1 cellular context compared by ENCODE assay signal in the genomic region with DNA sequence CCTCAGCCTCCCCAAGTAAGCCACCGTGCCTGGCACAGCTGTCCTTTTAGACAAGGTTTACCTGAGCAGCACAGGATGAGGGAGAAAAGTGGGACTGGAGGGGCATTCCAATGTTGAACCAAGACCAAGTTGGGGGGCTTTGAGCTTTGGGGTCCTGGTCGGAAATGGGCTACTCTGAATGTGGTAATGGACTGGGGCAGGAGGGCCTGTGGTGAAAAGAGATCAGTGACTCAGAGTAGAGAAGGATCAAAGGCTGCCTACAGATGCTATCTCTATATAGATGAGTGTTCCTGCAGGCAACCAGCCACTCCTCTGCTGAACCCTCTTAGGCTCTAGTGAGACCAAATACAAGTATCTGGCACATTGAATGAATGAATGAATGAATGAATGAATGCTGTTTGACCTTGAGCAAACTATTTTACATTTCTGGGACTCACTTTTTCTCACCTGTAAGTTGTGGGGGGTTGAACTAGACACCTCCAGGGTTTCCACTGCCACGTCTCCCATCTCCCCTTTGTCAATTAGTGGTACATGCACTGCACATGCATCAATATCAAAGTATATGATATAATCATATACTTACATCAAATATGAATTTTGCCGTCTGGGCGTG.
TF ChIP-seq lines count a peak whose summit lies in the region.

No MANE protein-coding gene starts in this region.

TF ChIP-seq in IMR-90, 13 proteins besides CTCF, POLR2A, EP300 and RAD21:
- TF ChIP-seq RFX5 (IDR thresholded peaks at IDR 0.05; ENCODE audit: low read depth, low read length), result no peak
- no peak for TF ChIP-seq MXI1 (IDR thresholded peaks at IDR 0.05; ENCODE audit: borderline replicate concordance, low read depth, low read length)
